ENCODE assay signal across 17 cellular contexts in the genomic region with DNA sequence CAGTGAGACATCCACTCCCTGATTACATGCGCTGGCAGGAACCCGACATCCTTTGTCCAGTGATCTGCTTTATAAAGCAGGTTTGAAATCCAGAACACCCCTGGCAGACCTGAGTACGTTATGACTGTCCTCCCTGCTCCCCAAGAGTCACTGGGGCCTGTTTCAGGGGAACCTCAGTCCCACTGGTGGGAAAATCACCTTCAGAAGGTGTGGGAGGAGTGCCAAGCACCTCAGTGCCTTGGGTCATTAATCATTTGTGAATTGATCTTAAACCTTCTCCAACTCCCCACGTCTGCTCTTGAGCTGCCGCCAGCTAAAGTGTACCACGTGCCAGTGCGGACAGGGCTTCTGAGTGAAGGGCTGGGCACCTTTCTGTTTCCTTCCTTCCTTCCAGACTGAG. TPM values are rescaled to one million over a fixed set of nuclear protein-coding genes. Genes with fewer than 3 reads are reported as not detected.
A peak's percentile ranks its signal among the peaks of the same experiment; 100 is the strongest.
DNase-seq lines count a peak whose midpoint lies in the region; ATAC-seq and TF ChIP-seq lines count a peak whose summit lies in the region.
"Had no signal": no experiment of that assay in that cellular context is flagged by ENCODE, and none has a peak within 500 bp of the region (broad histone marks: within the 10 kb centered on the region; RNA-seq: fewer than 3 reads in every experiment).

No MANE protein-coding gene starts in this region.

- intact Hi-C loops in posterior vena cava (cut with DNase I): no loop called here
- intact Hi-C loops in esophagus squamous epithelium (cut with DNase I): no loop called here

- H3K9me3 ChIP-seq in RWPE2 (ENCODE audit: severe bottlenecking): peaks cover 9% of the 10 kb centered on the region
- H3K9me3 ChIP-seq in esophagus squamous epithelium: peaks cover 4 to 44% (median 26%) of the 10 kb centered on the region in 3 donors

- H3K36me3 ChIP-seq in H7 (replicated peaks; ENCODE audit: control insufficient read depth, insufficient read depth, low read length): no peaks in the 10 kb centered on the region
- H3K36me3 ChIP-seq in RWPE2 (ENCODE audit: low read depth): no peaks in the 10 kb centered on the region
- H3K36me3 ChIP-seq in esophagus squamous epithelium: no peaks in the 10 kb centered on the region

- no peaks in the 10 kb centered on the region for H3K27me3 ChIP-seq in H7 (ENCODE audit: control insufficient read depth, insufficient read depth, low read length)
- no peaks in the 10 kb centered on the region for H3K27me3 ChIP-seq in RWPE2 (ENCODE audit: insufficient read depth, poor library complexity, severe bottlenecking)
- peaks cover 0 to 3% (median 0%) of the 10 kb centered on the region in 4 donors for H3K27me3 ChIP-seq in esophagus squamous epithelium

- TF ChIP-seq CTCF in RWPE2 (IDR thresholded peaks at IDR 0.05; ENCODE audit: poor library complexity, severe bottlenecking): no peak
- TF ChIP-seq CTCF in esophagus squamous epithelium (IDR thresholded peaks at IDR 0.05): no peak

- WGBS in esophagus squamous epithelium, 2 donors: 79% methylated on average over 5 to 6 of the region's 7 CpGs

- H3K4me1 ChIP-seq in RWPE2 (ENCODE audit: insufficient read depth, poor library complexity, severe bottlenecking) (no peaks in the 10 kb centered on the region), esophagus squamous epithelium (no peaks in the 10 kb centered on the region)

- TF ChIP-seq POLR2A in esophagus squamous epithelium (IDR thresholded peaks at IDR 0.05): no peak

- no peak overlapping the region for H3K4me3 ChIP-seq in H7 (ENCODE audit: insufficient read depth, low read depth, low read length)
- no peak overlapping the region for H3K4me3 ChIP-seq in RWPE2 (ENCODE audit: severe bottlenecking)
- no peak overlapping the region for H3K4me3 ChIP-seq in esophagus squamous epithelium
- H3K4me3 ChIP-seq: GM23338 had no signal

- ATAC-seq in RWPE2 (ENCODE audit: low read depth): no peak
- ATAC-seq: GM23338 had no signal

- peak; percentile 31 for DNase-seq in activated effector memory CD4-positive, alpha-beta T cell treated with anti-CD3 and anti-CD28 coated beads, Interleukin-2, amount 50 U/mL, for 16 hours
- no peak for DNase-seq in activated effector memory CD4-positive, alpha-beta T cell treated with Interleukin-2 at 50 U/mL for 16 hours
- DNase-seq in H7: peak; percentile 23
- DNase-seq in RWPE2 (ENCODE audit: low spot score): peak; percentile 29
- peak; percentile 31 for DNase-seq in posterior vena cava (ENCODE audit: low spot score)
- DNase-seq in HCEC 1CT: no peak
- DNase-seq in esophagus squamous epithelium (lab: John Stamatoyannopoulos, UW): no peak
- DNase-seq in anterior cingulate cortex (lab: John Stamatoyannopoulos, UW): no peak
- DNase-seq: NCI-H1048, NCI-H1436 treated with DMSO at 0.1 percent for 48 hours, NCI-H2081, NCI-H526 treated with DMSO at 0.1 percent for 48 hours had no signal

- H3K27ac ChIP-seq in RWPE2 (ENCODE audit: poor library complexity, severe bottlenecking): no peak overlapping the region
- H3K27ac ChIP-seq in esophagus squamous epithelium: no peak overlapping the region
- H3K27ac ChIP-seq: C4-2B had no signal

RNA-seq across cellular contexts. Expression of gene SLC6A3, which starts 16.2 kb away (rescaled TPM):
- total RNA-seq in H7 (2014; rRNA removed; shearing (Covaris generic)): 0.07 TPM in 2 replicates
- total RNA-seq in posterior vena cava: under 1 TPM; 0.10 to 0.19 TPM
- total RNA-seq in esophagus squamous epithelium: under 1 TPM in 1 of 4 donors, not detected in 3; 0.19 TPM
- total RNA-seq: A673, MCF 10A, PC-3 had no signal

Comparison
In these comparisons a context has a peak if more than half of its experiments do, and no peak if none do; other contexts are left out.
1. DNase-seq: peak in activated effector memory CD4-positive, alpha-beta T cell treated with anti-CD3 and anti-CD28 coated beads, Interleukin-2, amount 50 U/mL, for 16 hours (single experiment), H7 (single experiment), RWPE2 (single experiment) and posterior vena cava (single experiment); none in activated effector memory CD4-positive, alpha-beta T cell treated with Interleukin-2 at 50 U/mL for 16 hours (single experiment), HCEC 1CT (single experiment), esophagus squamous epithelium (single experiment) and anterior cingulate cortex (0 of 58).